ENCODE assay signal across 27 cellular contexts in genomic region chr6:1988843-1989242, GRCh38.
"Had no signal": no experiment of that assay in that cellular context is flagged by ENCODE, and none has a peak within 500 bp of the region (broad histone marks: within the 10 kb centered on the region; RNA-seq: fewer than 3 reads in every experiment).

No MANE protein-coding gene starts in this region.

- H3K4me3 ChIP-seq: ascending aorta, coronary artery, dorsolateral prefrontal cortex, esophagus squamous epithelium, gastroesophageal sphincter had no signal

- H3K4me3 Mint-ChIP-seq: activated CD4-positive, alpha-beta memory T cell treated with anti-CD3 and anti-CD28 coated beads for 36 hours; activated CD4-positive, alpha-beta T cell treated with anti-CD3 and anti-CD28 coated beads for 36 hours; activated CD4-positive, alpha-beta T cell treated with anti-CD3 and anti-CD28 coated beads, Interleukin-2, amount 10 ng/mL, durations not matched to agents 24 days and 14 days; activated CD8-positive, alpha-beta memory T cell treated with anti-CD3 and anti-CD28 coated beads, Interleukin-2, amount 10 ng/mL, durations not matched to agents 7 days and 5 days; activated CD8-positive, alpha-beta T cell treated with anti-CD3 and anti-CD28 coated beads, Interleukin-2, amount 10 ng/mL, durations not matched to agents 7 days and 5 days; activated naive CD4-positive, alpha-beta T cell treated with anti-CD3 and anti-CD28 coated beads, Interleukin-2, amount 10 ng/mL, durations not matched to agents 7 days and 5 days; activated naive CD8-positive, alpha-beta T cell treated with anti-CD3 and anti-CD28 coated beads, Interleukin-2, amount 10 ng/mL, durations not matched to agents 7 days and 5 days; activated T-cell treated with anti-CD3 and anti-CD28 coated beads, Interleukin-2, amount 50 U/mL, for 72 hours; central memory CD8-positive, alpha-beta T cell; dendritic cell treated with granulocyte-macrophage colony-stimulating factor and Interleukin-4, amounts not matched to agents 40 ng/mL and 50 ng/mL, for 4 days; effector memory CD8-positive, alpha-beta T cell had no signal

- DNase-seq: activated CD4-positive, alpha-beta memory T cell treated with anti-CD3 and anti-CD28 coated beads for 36 hours; activated CD4-positive, alpha-beta T cell treated with anti-CD3 and anti-CD28 coated beads for 36 hours; activated CD4-positive, alpha-beta T cell treated with anti-CD3 and anti-CD28 coated beads, Interleukin-2, amount 10 ng/mL, durations not matched to agents 24 days and 14 days; activated CD4-positive, CD25-positive, alpha-beta regulatory T cell; activated CD4-positive, CD25-positive, alpha-beta regulatory T cell treated with anti-CD3 and anti-CD28 coated beads, Interleukin-2, amount 50 U/mL, for 72 hours; activated CD8-positive, alpha-beta memory T cell treated with anti-CD3 and anti-CD28 coated beads, Interleukin-2, amount 10 ng/mL, durations not matched to agents 7 days and 5 days; activated CD8-positive, alpha-beta memory T cell treated with anti-CD3 and anti-CD28 coated beads, Interleukin-2, amount 50 U/mL, for 4 hours; activated CD8-positive, alpha-beta T cell treated with anti-CD3 and anti-CD28 coated beads, Interleukin-2, amount 10 ng/mL, durations not matched to agents 7 days and 5 days; activated gamma-delta T cell; activated naive CD4-positive, alpha-beta T cell; activated naive CD4-positive, alpha-beta T cell treated with anti-CD3 and anti-CD28 coated beads, Interleukin-2, amount 10 ng/mL, durations not matched to agents 7 days and 5 days; activated naive CD8-positive, alpha-beta T cell treated with anti-CD3 and anti-CD28 coated beads, Interleukin-2, amount 10 ng/mL, durations not matched to agents 7 days and 5 days; activated T-cell treated with anti-CD3 and anti-CD28 coated beads, Interleukin-2, amount 50 U/mL, for 1 hour; activated T-cell treated with anti-CD3 and anti-CD28 coated beads, Interleukin-2, amount 50 U/mL, for 72 hours; brain microvascular endothelial cell; dorsolateral prefrontal cortex; effector memory CD8-positive, alpha-beta T cell; esophagus squamous epithelium; foreskin melanocyte; T-helper 2 cell had no signal

- H3K36me3 ChIP-seq: ascending aorta, brain microvascular endothelial cell, esophagus squamous epithelium, gastroesophageal sphincter had no signal

- H3K9me3 ChIP-seq: ascending aorta, esophagus squamous epithelium had no signal

- H3K27me3 Mint-ChIP-seq: activated CD4-positive, alpha-beta memory T cell treated with anti-CD3 and anti-CD28 coated beads for 36 hours; activated CD4-positive, alpha-beta T cell treated with anti-CD3 and anti-CD28 coated beads for 36 hours; activated CD4-positive, alpha-beta T cell treated with anti-CD3 and anti-CD28 coated beads, Interleukin-2, amount 10 ng/mL, durations not matched to agents 24 days and 14 days; activated CD8-positive, alpha-beta memory T cell treated with anti-CD3 and anti-CD28 coated beads, Interleukin-2, amount 10 ng/mL, durations not matched to agents 7 days and 5 days; activated naive CD4-positive, alpha-beta T cell treated with anti-CD3 and anti-CD28 coated beads, Interleukin-2, amount 10 ng/mL, durations not matched to agents 7 days and 5 days; activated naive CD8-positive, alpha-beta T cell treated with anti-CD3 and anti-CD28 coated beads, Interleukin-2, amount 10 ng/mL, durations not matched to agents 7 days and 5 days; central memory CD8-positive, alpha-beta T cell; dendritic cell treated with granulocyte-macrophage colony-stimulating factor and Interleukin-4, amounts not matched to agents 40 ng/mL and 50 ng/mL, for 4 days; effector memory CD8-positive, alpha-beta T cell had no signal

- H3K27me3 ChIP-seq: ascending aorta, brain microvascular endothelial cell, dorsolateral prefrontal cortex, gastroesophageal sphincter had no signal

- H3K27ac ChIP-seq: ascending aorta, brain microvascular endothelial cell, coronary artery, dorsolateral prefrontal cortex, epithelial cell of prostate, esophagus squamous epithelium, gastroesophageal sphincter had no signal

- H3K27ac Mint-ChIP-seq: activated CD4-positive, alpha-beta memory T cell treated with anti-CD3 and anti-CD28 coated beads for 36 hours; activated CD4-positive, alpha-beta T cell treated with anti-CD3 and anti-CD28 coated beads for 36 hours; activated CD4-positive, alpha-beta T cell treated with anti-CD3 and anti-CD28 coated beads, Interleukin-2, amount 10 ng/mL, durations not matched to agents 24 days and 14 days; activated CD8-positive, alpha-beta memory T cell treated with anti-CD3 and anti-CD28 coated beads, Interleukin-2, amount 10 ng/mL, durations not matched to agents 7 days and 5 days; activated CD8-positive, alpha-beta T cell treated with anti-CD3 and anti-CD28 coated beads, Interleukin-2, amount 10 ng/mL, durations not matched to agents 7 days and 5 days; activated naive CD4-positive, alpha-beta T cell treated with anti-CD3 and anti-CD28 coated beads, Interleukin-2, amount 10 ng/mL, durations not matched to agents 7 days and 5 days; activated naive CD4-positive, alpha-beta T cell treated with anti-CD3 and anti-CD28 coated beads, Interleukin-2, amount 50 U/mL, for 72 hours; activated naive CD8-positive, alpha-beta T cell treated with anti-CD3 and anti-CD28 coated beads, Interleukin-2, amount 10 ng/mL, durations not matched to agents 7 days and 5 days; activated T-cell treated with anti-CD3 and anti-CD28 coated beads, Interleukin-2, amount 50 U/mL, for 72 hours; dendritic cell treated with granulocyte-macrophage colony-stimulating factor and Interleukin-4, amounts not matched to agents 40 ng/mL and 50 ng/mL, for 4 days; effector memory CD8-positive, alpha-beta T cell had no signal

- H3K4me1 Mint-ChIP-seq: activated CD8-positive, alpha-beta memory T cell treated with anti-CD3 and anti-CD28 coated beads, Interleukin-2, amount 10 ng/mL, durations not matched to agents 7 days and 5 days; activated naive CD4-positive, alpha-beta T cell treated with anti-CD3 and anti-CD28 coated beads, Interleukin-2, amount 10 ng/mL, durations not matched to agents 7 days and 5 days; activated naive CD8-positive, alpha-beta T cell treated with anti-CD3 and anti-CD28 coated beads, Interleukin-2, amount 10 ng/mL, durations not matched to agents 7 days and 5 days had no signal

- H3K9me3 Mint-ChIP-seq: central memory CD8-positive, alpha-beta T cell had no signal

- H3K4me1 ChIP-seq: gastroesophageal sphincter had no signal

- ATAC-seq: activated CD4-positive, alpha-beta T cell treated with anti-CD3 and anti-CD28 coated beads for 36 hours; activated CD8-positive, alpha-beta memory T cell treated with anti-CD3 and anti-CD28 coated beads, Interleukin-2, amount 10 ng/mL, durations not matched to agents 7 days and 5 days; activated CD8-positive, alpha-beta T cell treated with anti-CD3 and anti-CD28 coated beads, Interleukin-2, amount 10 ng/mL, durations not matched to agents 7 days and 5 days; activated naive CD4-positive, alpha-beta T cell treated with anti-CD3 and anti-CD28 coated beads, Interleukin-2, amount 50 U/mL, for 72 hours; activated T-cell treated with anti-CD3 and anti-CD28 coated beads, Interleukin-2, amount 50 U/mL, for 72 hours; effector memory CD8-positive, alpha-beta T cell; gastroesophageal sphincter had no signal
